Comparison of ENCODE assay signal across 31 cellular contexts in the genomic region with DNA sequence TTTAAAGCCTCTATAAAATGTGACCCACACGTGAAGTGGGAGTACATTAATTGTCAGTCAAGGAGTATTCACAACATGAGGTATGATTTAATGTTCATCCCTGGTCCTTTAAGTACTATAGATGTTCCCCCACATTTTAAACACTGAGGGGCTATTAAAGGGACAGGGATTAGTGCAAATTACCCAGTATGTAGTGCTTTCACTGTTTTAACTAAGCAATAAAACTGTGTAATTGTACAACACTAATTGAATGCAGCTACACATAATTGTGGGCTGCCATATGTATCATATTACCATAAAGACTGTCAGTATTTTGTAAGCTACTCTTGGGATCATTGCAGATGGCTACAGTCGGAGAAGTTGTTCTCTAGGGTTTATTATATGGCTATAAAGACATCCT.
A peak's percentile ranks its signal among the peaks of the same experiment; 100 is the strongest.
DNase-seq lines count a peak whose midpoint lies in the region; ATAC-seq and TF ChIP-seq lines count a peak whose summit lies in the region.
"Had no signal": no experiment of that assay in that cellular context is flagged by ENCODE, and none has a peak within 500 bp of the region (broad histone marks: within the 10 kb centered on the region; RNA-seq: fewer than 3 reads in every experiment).

No MANE protein-coding gene starts in this region.

- TF ChIP-seq POLR2A in ovary (IDR thresholded peaks at IDR 0.05), result no peak

- no peaks in the 10 kb centered on the region for H3K9me3 ChIP-seq in ovary
- H3K9me3 ChIP-seq: A549, adrenal gland, esophagus squamous epithelium, gastrocnemius medialis, lower lobe of right lung, spleen, stomach had no signal

- no peak for TF ChIP-seq CTCF in ovary (IDR thresholded peaks at IDR 0.05)

- no peak for TF ChIP-seq EP300 in ovary (IDR thresholded peaks at IDR 0.05)

- ATAC-seq in GM18858 (IDR thresholded peaks at IDR 0.05; ENCODE audit: unreplicated experiment), result no peak
- ATAC-seq: A549; activated CD8-positive, alpha-beta T cell treated with anti-CD3 and anti-CD28 coated beads for 36 hours; CD8-positive, alpha-beta T cell; gastrocnemius medialis; GM12878; HepG2; lower lobe of right lung; right cardiac atrium had no signal

- H3K4me3 ChIP-seq in ovary, result no peak overlapping the region
- H3K4me3 ChIP-seq: A549, adrenal gland, esophagus squamous epithelium, gastrocnemius medialis, GM12878, lower lobe of right lung, spleen, stomach had no signal

- WGBS in ovary, 3 donors, result 73 to 80% (median 73%) methylated on average over 2 of the region's 2 CpGs

- DNase-seq in NCI-H82 (lab: John Stamatoyannopoulos, UW) (peak; percentile 29), NCI-H82 treated with DMSO at 0.1 percent for 48 hours (lab: John Stamatoyannopoulos, UW; ENCODE audit: unreplicated experiment) (no peak), NCI-H146 treated with DMSO at 0.1 percent for 48 hours (lab: John Stamatoyannopoulos, UW; ENCODE audit: unreplicated experiment) (peak; percentile 21), NCI-H748 (lab: John Stamatoyannopoulos, UW; ENCODE audit: unreplicated experiment) (peak; percentile 93), C1 segment of cervical spinal cord (lab: John Stamatoyannopoulos, UW) (no peak), ovary (no peak)
- DNase-seq in stimulated activated CD4-positive, alpha-beta T cell treated with anti-CD3 and anti-CD28 coated beads, Interleukin-2, amount 100 ng/mL, for 48 hours, result no peak
- DNase-seq: activated CD4-positive, alpha-beta T cell treated with anti-CD3 and anti-CD28 coated beads for 1 hour; activated CD8-positive, alpha-beta memory T cell treated with anti-CD3 and anti-CD28 coated beads, Interleukin-2, amount 50 U/mL, for 48 hours; activated CD8-positive, alpha-beta T cell treated with anti-CD3 and anti-CD28 coated beads for 36 hours; activated naive CD4-positive, alpha-beta T cell treated with anti-CD3 and anti-CD28 coated beads for 36 hours; adrenal gland; CD8-positive, alpha-beta T cell; dermis blood vessel endothelial cell; DMS153; esophagus squamous epithelium; gastrocnemius medialis; H9; lower lobe of right lung; midbrain; naive B cell; NCI-H2029 treated with DMSO at 0.1 percent for 48 hours; NCI-H510A treated with DMSO at 0.1 percent for 48 hours; right cardiac atrium; spleen; stimulated activated CD4-positive, alpha-beta T cell treated with anti-CD3 and anti-CD28 coated beads, Interleukin-2, amount 100 ng/mL, for 24 hours; stomach had no signal

- intact Hi-C loops in ovary (cut with DNase I), result no loop called here

- no peak overlapping the region for H3K27ac ChIP-seq in ovary
- H3K27ac ChIP-seq: A549, adrenal gland, esophagus squamous epithelium, gastrocnemius medialis, lower lobe of right lung, spleen, stomach had no signal

- H3K36me3 ChIP-seq in ovary, result no peaks in the 10 kb centered on the region
- H3K36me3 ChIP-seq: adrenal gland, esophagus squamous epithelium, gastrocnemius medialis, lower lobe of right lung, spleen, stomach had no signal

- no peaks in the 10 kb centered on the region for H3K4me1 ChIP-seq in ovary (ENCODE audit: insufficient read depth)
- H3K4me1 ChIP-seq: A549, adrenal gland, gastrocnemius medialis, lower lobe of right lung, spleen had no signal

- H3K27me3 ChIP-seq in ovary, result no peaks in the 10 kb centered on the region
- H3K27me3 ChIP-seq: adrenal gland, esophagus squamous epithelium, gastrocnemius medialis, spleen, stomach had no signal

Comparison
In these comparisons a context has a peak if more than half of its experiments do, and no peak if none do; other contexts are left out.
1. DNase-seq: peak in NCI-H82 (single experiment), NCI-H146 treated with DMSO at 0.1 percent for 48 hours (single experiment) and NCI-H748 (single experiment); none in NCI-H82 treated with DMSO at 0.1 percent for 48 hours (single experiment), stimulated activated CD4-positive, alpha-beta T cell treated with anti-CD3 and anti-CD28 coated beads, Interleukin-2, amount 100 ng/mL, for 48 hours (0 of 2), C1 segment of cervical spinal cord (0 of 14) and ovary (0 of 5).